18 cellular contexts compared by ENCODE assay signal in the genomic region with DNA sequence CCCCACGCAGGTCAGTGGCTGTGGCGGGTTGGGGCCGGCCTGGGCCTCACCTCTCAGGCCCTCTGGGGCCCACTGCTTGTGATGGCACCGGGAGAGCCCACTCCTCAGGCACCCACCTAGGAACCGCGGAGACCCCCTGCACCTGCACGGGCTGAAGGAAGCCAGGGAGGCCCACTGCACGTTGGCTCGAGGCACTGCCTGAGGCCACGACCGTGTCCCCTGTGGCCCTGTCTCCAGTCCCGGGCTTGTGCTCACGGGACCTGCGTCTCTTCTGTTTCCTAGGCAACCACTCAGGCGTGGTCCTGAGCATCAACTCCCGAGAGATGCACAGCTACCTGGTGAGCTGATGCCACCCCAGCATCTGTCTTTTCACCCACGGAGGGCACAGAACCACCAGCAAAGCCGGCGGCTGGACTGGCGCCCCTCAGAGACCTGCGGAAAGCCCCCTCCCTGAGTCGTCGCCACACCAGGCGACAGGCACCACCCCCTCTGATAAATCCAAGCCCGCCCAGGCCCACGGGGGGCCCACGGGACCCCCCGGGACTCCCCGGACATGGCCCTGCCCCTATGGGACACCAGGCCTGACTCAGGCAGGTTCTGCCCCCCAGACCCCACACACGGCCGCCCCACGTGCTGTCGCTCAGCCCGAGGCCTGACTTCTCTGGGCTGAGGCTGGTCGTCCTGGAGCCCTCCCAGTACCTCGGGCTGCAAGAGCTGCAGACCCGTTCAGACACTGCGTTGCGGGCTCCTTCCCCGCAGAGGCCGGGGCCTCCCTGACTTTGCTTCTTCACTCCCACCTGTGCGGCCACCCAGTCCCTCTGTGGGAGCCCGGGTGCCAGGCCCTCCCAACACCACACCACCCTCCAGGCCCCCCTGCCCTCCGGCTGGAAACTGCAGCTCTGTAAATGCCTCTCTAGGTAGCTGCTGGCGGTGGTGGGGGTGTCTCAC.
DNase-seq lines count a peak whose midpoint lies in the region; ATAC-seq and TF ChIP-seq lines count a peak whose summit lies in the region.
"Had no signal": no experiment of that assay in that cellular context is flagged by ENCODE, and none has a peak within 500 bp of the region (broad histone marks: within the 10 kb centered on the region; RNA-seq: fewer than 3 reads in every experiment).

No MANE protein-coding gene starts in this region.

- CTCF ChIA-PET in HEK293 (lab: Yijun Ruan, JAX), result interaction anchor here (0.7 kb wide), 1 partner anchor 725 kb away, joined by 4 read pairs; no protein-coding TSS in a partner anchor
- CTCF ChIA-PET in activated naive CD4-positive, alpha-beta T cell treated with anti-CD3 and anti-CD28 coated beads for 36 hours (lab: Charles Lee), result no interaction called here

- H3K27ac Mint-ChIP-seq in chondrocyte (ENCODE audit: unreplicated experiment), result no peak overlapping the region
- H3K27ac Mint-ChIP-seq in activated naive CD4-positive, alpha-beta T cell treated with anti-CD3 and anti-CD28 coated beads for 36 hours, result no peak overlapping the region
- H3K27ac Mint-ChIP-seq: CD4-positive, alpha-beta T cell had no signal

- no peaks in the 10 kb centered on the region for H3K9me3 Mint-ChIP-seq in chondrocyte (ENCODE audit: low read depth)
- no peaks in the 10 kb centered on the region for H3K9me3 Mint-ChIP-seq in activated naive CD4-positive, alpha-beta T cell treated with anti-CD3 and anti-CD28 coated beads for 36 hours
- H3K9me3 Mint-ChIP-seq: CD4-positive, alpha-beta T cell had no signal

- H3K27me3 Mint-ChIP-seq in chondrocyte (ENCODE audit: low read depth), result peaks cover 5% of the 10 kb centered on the region
- H3K27me3 Mint-ChIP-seq in activated naive CD4-positive, alpha-beta T cell treated with anti-CD3 and anti-CD28 coated beads for 36 hours (ENCODE audit: low read depth), result no peaks in the 10 kb centered on the region
- H3K27me3 Mint-ChIP-seq: CD4-positive, alpha-beta T cell had no signal

- no peaks in the 10 kb centered on the region for H3K4me1 Mint-ChIP-seq in chondrocyte (ENCODE audit: low read depth)
- peaks cover 11% of the 10 kb centered on the region for H3K4me1 Mint-ChIP-seq in activated naive CD4-positive, alpha-beta T cell treated with anti-CD3 and anti-CD28 coated beads for 36 hours (ENCODE audit: low read depth)

- no peak overlapping the region for H3K27ac ChIP-seq in left ventricle myocardium inferior (replicated peaks)
- no peak overlapping the region for H3K27ac ChIP-seq in HEK293 (ENCODE audit: extremely low read depth, low read depth, low read length)
- H3K27ac ChIP-seq: C4-2B had no signal

- POLR2A ChIA-PET in HEK293 (lab: Yijun Ruan, JAX), result no interaction called here

- H3K9me3 ChIP-seq in left ventricle myocardium inferior (replicated peaks), result no peaks in the 10 kb centered on the region
- no peaks in the 10 kb centered on the region for H3K9me3 ChIP-seq in HEK293 (ENCODE audit: control insufficient read depth, insufficient read depth, low read depth, low read length)
- H3K9me3 ChIP-seq in mucosa of descending colon, result no peaks in the 10 kb centered on the region
- H3K9me3 ChIP-seq: BE2C, Caco-2 had no signal

- intact Hi-C loops in left ventricle myocardium inferior (cut with micrococcal nuclease) (no loop called here), left cardiac atrium (cut with DNase I) (no loop called here), mucosa of descending colon (cut with DNase I, micrococcal nuclease) (no loop called here)
- intact Hi-C loops in activated naive CD4-positive, alpha-beta T cell treated with anti-CD3 and anti-CD28 coated beads for 36 hours (cut with micrococcal nuclease), result no loop called here

- H3K4me3 ChIP-seq in left ventricle myocardium inferior (no peak overlapping the region), HEK293 (ENCODE audit: low read depth, low read length) (no peak overlapping the region), mucosa of descending colon (no peak overlapping the region)

- DNase-seq in left ventricle myocardium inferior, result peak; percentile 9
- no peak for DNase-seq in left cardiac atrium
- peak; percentile 88 for DNase-seq in chondrocyte (ENCODE audit: low spot score)
- peak in 2 of 3 donors; percentile 8 to 33 for DNase-seq in mucosa of descending colon
- no peak for DNase-seq in activated naive CD4-positive, alpha-beta T cell treated with anti-CD3 and anti-CD28 coated beads for 36 hours
- no peak for DNase-seq in activated T-cell treated with anti-CD3 and anti-CD28 coated beads, Interleukin-2, amount 50 U/mL, for 1 hour
- DNase-seq: ACHN; BE2C; Caco-2; CD4-positive, alpha-beta T cell; DMS79 treated with DMSO at 0.1 percent for 48 hours; GF-D8; GOT3; H7; IMR-90 had no signal

- H3K36me3 ChIP-seq in left ventricle myocardium inferior (no peaks in the 10 kb centered on the region), HEK293 (ENCODE audit: control insufficient read depth in 2 of 2, insufficient read depth in 1 of 2, low read length in 2 of 2) (no peaks in the 10 kb centered on the region), mucosa of descending colon (ENCODE audit: low read depth) (no peaks in the 10 kb centered on the region)
- H3K36me3 ChIP-seq: BE2C had no signal

- H3K4me3 Mint-ChIP-seq in chondrocyte (ENCODE audit: unreplicated experiment), result no peak overlapping the region
- no peak overlapping the region for H3K4me3 Mint-ChIP-seq in activated naive CD4-positive, alpha-beta T cell treated with anti-CD3 and anti-CD28 coated beads for 36 hours
- H3K4me3 Mint-ChIP-seq: CD4-positive, alpha-beta T cell had no signal

- H3K36me3 Mint-ChIP-seq in chondrocyte (ENCODE audit: low read depth), result peaks cover 2% of the 10 kb centered on the region
- H3K36me3 Mint-ChIP-seq in activated naive CD4-positive, alpha-beta T cell treated with anti-CD3 and anti-CD28 coated beads for 36 hours (ENCODE audit: low read depth), result no peaks in the 10 kb centered on the region

- H3K27me3 ChIP-seq in left ventricle myocardium inferior (ENCODE audit: low read depth), result peaks cover 4% of the 10 kb centered on the region
- H3K27me3 ChIP-seq: BE2C had no signal

- ATAC-seq in left cardiac atrium (no peak), mucosa of descending colon (no peak)
- ATAC-seq: HCT116 had no signal

- no peaks in the 10 kb centered on the region for H3K4me1 ChIP-seq in left ventricle myocardium inferior
- H3K4me1 ChIP-seq in HEK293 (ENCODE audit: control insufficient read depth, insufficient read depth, low read length), result no peaks in the 10 kb centered on the region
- no peaks in the 10 kb centered on the region for H3K4me1 ChIP-seq in mucosa of descending colon (ENCODE audit: low read depth)
- H3K4me1 ChIP-seq: BE2C, Caco-2 had no signal

- TF ChIP-seq CTCF in left ventricle myocardium inferior (IDR thresholded peaks at IDR 0.05; ENCODE audit: borderline replicate concordance) (no peak), HEK293 (tag by site-specific recombination; IDR thresholded peaks at IDR 0.05) (no peak), chondrocyte (IDR thresholded peaks at IDR 0.05) (no peak), mucosa of descending colon (IDR thresholded peaks at IDR 0.05) (no peak)

TF ChIP-seq in HEK293, 187 proteins besides CTCF, POLR2A, EP300 and RAD21:
- TF ChIP-seq ZFP69B (tag by site-specific recombination; IDR thresholded peaks at IDR 0.05) (no peak), ZNF239 (tag by site-specific recombination; IDR thresholded peaks at IDR 0.05) (no peak), ZNF121 (tag by site-specific recombination; IDR thresholded peaks at IDR 0.05) (no peak), ZNF335 (tag by site-specific recombination; conservative IDR thresholded peaks at IDR 0.05) (no peak), GLIS2 (tag by site-specific recombination; IDR thresholded peaks at IDR 0.05) (0 out of 2 replicates have a peak, but pooled peaks have one; percentile 21)

Comparison
In these comparisons a context has a peak if more than half of its experiments do, and no peak if none do; other contexts are left out.
1. DNase-seq: peak in left ventricle myocardium inferior (single experiment), chondrocyte (single experiment) and mucosa of descending colon (2 of 3); none in left cardiac atrium (single experiment), activated naive CD4-positive, alpha-beta T cell treated with anti-CD3 and anti-CD28 coated beads for 36 hours (single experiment) and activated T-cell treated with anti-CD3 and anti-CD28 coated beads, Interleukin-2, amount 50 U/mL, for 1 hour (single experiment).